24 cellular contexts compared by ENCODE assay signal in the genomic region with DNA sequence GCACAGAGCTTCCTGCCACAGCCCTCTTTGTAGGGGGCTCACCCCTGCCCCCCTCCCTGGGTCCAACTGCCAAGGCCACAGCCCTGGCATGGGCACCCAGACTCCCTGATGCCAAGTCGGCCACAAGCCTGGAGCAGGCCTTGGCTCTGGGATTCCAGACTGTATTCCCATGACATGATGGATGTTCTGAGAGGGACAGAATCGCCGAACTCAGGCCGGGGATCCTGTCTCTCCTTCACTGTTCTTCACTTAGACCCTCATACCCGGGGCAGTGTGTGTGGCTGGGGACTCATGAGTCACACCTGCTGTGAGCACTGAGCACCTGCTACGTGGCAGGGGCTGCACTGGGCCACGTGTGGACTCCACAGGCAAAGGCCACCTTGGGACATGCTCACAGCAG. TPM values are rescaled to one million over a fixed set of nuclear protein-coding genes. Genes with fewer than 3 reads are reported as not detected.
DNase-seq lines count a peak whose midpoint lies in the region; ATAC-seq, FAIRE-seq and TF ChIP-seq lines count a peak whose summit lies in the region.
"Had no signal": no experiment of that assay in that cellular context is flagged by ENCODE, and none has a peak within 500 bp of the region (broad histone marks: within the 10 kb centered on the region; RNA-seq: fewer than 3 reads in every experiment).

No MANE protein-coding gene starts in this region.

- no peak for FAIRE-seq in kidney (lab: Jason Lieb, UNC)
- FAIRE-seq: A204.1, D721Med, RCC 7860 had no signal

- no peak overlapping the region for H3K4me3 Mint-ChIP-seq in T-cell
- H3K4me3 Mint-ChIP-seq: GM23338 had no signal

- no peaks in the 10 kb centered on the region for H3K27me3 ChIP-seq in BLaER1 treated with 17β-estradiol and CSF1 and Interleukin-3, amounts not matched to agents 10 nM and 100 nM
- no peaks in the 10 kb centered on the region for H3K27me3 ChIP-seq in Loucy (ENCODE audit: insufficient read depth, low read length, poor library complexity, severe bottlenecking)
- H3K27me3 ChIP-seq in sigmoid colon = no peaks in the 10 kb centered on the region
- H3K27me3 ChIP-seq in heart right ventricle = peaks cover 0 to 5% (median 0%) of the 10 kb centered on the region in 7 donors
- H3K27me3 ChIP-seq: SJSA1 had no signal

- peak; percentile 55 for DNase-seq in kidney
- peak; percentile 46 for DNase-seq in sigmoid colon
- no peak for DNase-seq in heart right ventricle
- no peak for DNase-seq in ACHN
- no peak for DNase-seq in T-cell
- DNase-seq: EL, HCEC 1CT, KG1, NCI-H1105 treated with DMSO at 0.1 percent for 48 hours, NCI-H1694, NCI-H2081, NCI-H2171 treated with DMSO at 0.1 percent for 48 hours, NCI-H526 had no signal

- H3K4me1 ChIP-seq in BLaER1 treated with 17β-estradiol and CSF1 and Interleukin-3, amounts not matched to agents 10 nM and 100 nM = peaks cover 0 to 15% (median 13%) of the 10 kb centered on the region in 10 experiments; a peak in 17 of 20 replicates
- H3K4me1 ChIP-seq in Loucy (ENCODE audit: insufficient read depth, low read length, poor library complexity, severe bottlenecking) (peaks cover 6% of the 10 kb centered on the region), kidney (ENCODE audit: control insufficient read depth in 1 of 2, insufficient read depth in 1 of 2, low read depth in 1 of 2, low read length in 2 of 2) (no peaks in the 10 kb centered on the region), sigmoid colon (no peaks in the 10 kb centered on the region), heart right ventricle (no peaks in the 10 kb centered on the region)
- H3K4me1 ChIP-seq: SJSA1 had no signal

- TF ChIP-seq POLR2A in sigmoid colon (IDR thresholded peaks at IDR 0.05) = no peak

- H3K9me3 Mint-ChIP-seq in T-cell = peaks cover 0 to 6% (median 0%) of the 10 kb centered on the region in 3 donors

- H3K9me3 ChIP-seq in BLaER1 treated with 17β-estradiol and CSF1 and Interleukin-3, amounts not matched to agents 10 nM and 100 nM (replicated peaks in 1 of 11) = peaks cover 10 to 20% (median 14%) of the 10 kb centered on the region in 11 experiments
- H3K9me3 ChIP-seq in Loucy (ENCODE audit: insufficient read depth, low read depth, low read length) (no peaks in the 10 kb centered on the region), kidney (ENCODE audit: control insufficient read depth in 1 of 2, low read length in 2 of 2) (no peaks in the 10 kb centered on the region), sigmoid colon (peaks cover 0 to 4% (median 2%) of the 10 kb centered on the region in 4 donors), heart right ventricle (peaks cover 0 to 15% (median 0%) of the 10 kb centered on the region in 11 donors)
- H3K9me3 ChIP-seq: SJSA1 had no signal

- POLR2A ChIA-PET in T-cell (lab: Charles Lee) = no interaction called here

- no peak overlapping the region for H3K4me3 ChIP-seq in BLaER1 treated with 17β-estradiol and CSF1 and Interleukin-3, amounts not matched to agents 10 nM and 100 nM
- no peak overlapping the region for H3K4me3 ChIP-seq in Loucy (ENCODE audit: low read length, poor library complexity, severe bottlenecking)
- no peak overlapping the region for H3K4me3 ChIP-seq in kidney (ENCODE audit: low read length in 2 of 2)
- no peak overlapping the region for H3K4me3 ChIP-seq in sigmoid colon
- no peak overlapping the region for H3K4me3 ChIP-seq in heart right ventricle
- H3K4me3 ChIP-seq: GM23338, SJSA1 had no signal

- no peak for TF ChIP-seq EP300 in sigmoid colon (IDR thresholded peaks at IDR 0.05)

- no peaks in the 10 kb centered on the region for H3K79me2 ChIP-seq in Loucy (ENCODE audit: insufficient read depth, low read length)

- peaks cover 0 to 4% (median 0%) of the 10 kb centered on the region in 3 donors for H3K4me1 Mint-ChIP-seq in T-cell

- H3K27ac ChIP-seq in BLaER1 treated with 17β-estradiol and CSF1 and Interleukin-3, amounts not matched to agents 10 nM and 100 nM = no peak overlapping the region
- H3K27ac ChIP-seq in kidney (ENCODE audit: low read depth in 2 of 2, low read length in 2 of 2) (no peak overlapping the region), sigmoid colon (no peak overlapping the region), heart right ventricle (no peak overlapping the region)
- H3K27ac ChIP-seq: SJSA1 had no signal

- ATAC-seq in heart right ventricle (no peak), T-cell (replicated peaks in 1 of 4) (no peak)
- ATAC-seq: GM23338, Right ventricle myocardium inferior had no signal

- H3K36me3 Mint-ChIP-seq in T-cell = peaks cover 5% of the 10 kb centered on the region

- no peaks in the 10 kb centered on the region; a peak in 1 of 22 replicates for H3K36me3 ChIP-seq in BLaER1 treated with 17β-estradiol and CSF1 and Interleukin-3, amounts not matched to agents 10 nM and 100 nM
- no peaks in the 10 kb centered on the region for H3K36me3 ChIP-seq in Loucy (ENCODE audit: insufficient read depth, low read length)
- no peaks in the 10 kb centered on the region for H3K36me3 ChIP-seq in kidney (ENCODE audit: control insufficient read depth in 1 of 2, insufficient read depth in 2 of 2, low read length in 2 of 2)
- H3K36me3 ChIP-seq in sigmoid colon = no peaks in the 10 kb centered on the region
- H3K36me3 ChIP-seq in heart right ventricle = no peaks in the 10 kb centered on the region
- H3K36me3 ChIP-seq: SJSA1 had no signal

- no peak for TF ChIP-seq CTCF in Loucy (conservative IDR thresholded peaks at IDR 0.05; ENCODE audit: low read length)
- no peak for TF ChIP-seq CTCF in kidney (IDR thresholded peaks at IDR 0.05; ENCODE audit: borderline replicate concordance, extremely low read depth, insufficient read depth)
- no peak for TF ChIP-seq CTCF in sigmoid colon (IDR thresholded peaks at IDR 0.05)
- TF ChIP-seq CTCF in heart right ventricle (IDR thresholded peaks at IDR 0.05) = no peak

- no peak overlapping the region for H3K27ac Mint-ChIP-seq in T-cell
- H3K27ac Mint-ChIP-seq: GM23338 had no signal

- H3K4me2 ChIP-seq in BLaER1 treated with 17β-estradiol and CSF1 and Interleukin-3, amounts not matched to agents 10 nM and 100 nM = peak overlapping the region in 10 of 11 experiments; percentile 17 to 80 (median 60); a peak in 19 of 22 replicates
- H3K4me2 ChIP-seq in Loucy (ENCODE audit: low read depth, low read length, poor library complexity, severe bottlenecking) = peak overlapping the region; percentile 0
- H3K4me2 ChIP-seq: GM23338 had no signal

- no peaks in the 10 kb centered on the region for H3K9me2 ChIP-seq in Loucy (replicated peaks; ENCODE audit: low read depth, low read length)

- WGBS in sigmoid colon, 2 donors = 95 to 96% methylated on average over 7 of the region's 7 CpGs
- 92% methylated on average over 7 of the region's 7 CpGs for WGBS in heart right ventricle, 2 donors

- no peaks in the 10 kb centered on the region; a peak in 1 of 22 replicates for H4K20me1 ChIP-seq in BLaER1 treated with 17β-estradiol and CSF1 and Interleukin-3, amounts not matched to agents 10 nM and 100 nM
- H4K20me1 ChIP-seq in Loucy (ENCODE audit: insufficient read depth, low read length, poor library complexity, severe bottlenecking) = no peaks in the 10 kb centered on the region

- CTCF ChIA-PET in T-cell (lab: Charles Lee) = no interaction called here

- in situ Hi-C loops in ACHN (cut with HindIII; ENCODE audit: low pct_ligation_motif_present, low pct_unique_long_range_greater_than_20kb, low sequenced_read_pairs) = no loop called here

- no peaks in the 10 kb centered on the region for H3F3A ChIP-seq in Loucy (ENCODE audit: low read depth)

- peaks cover 0 to 6% of the 10 kb centered on the region in 2 donors for H3K27me3 Mint-ChIP-seq in T-cell

- intact Hi-C loops in kidney (cut with DNase I) = no loop called here
- intact Hi-C loops in sigmoid colon (cut with DNase I) = no loop called here
- intact Hi-C loops in heart right ventricle (cut with DNase I) = no loop called here

- H2AFZ ChIP-seq in Loucy (ENCODE audit: low read length) = no peak overlapping the region
- H2AFZ ChIP-seq: GM23338 had no signal

- H3K9ac ChIP-seq in BLaER1 treated with 17β-estradiol and CSF1 and Interleukin-3, amounts not matched to agents 10 nM and 100 nM = no peak overlapping the region
- H3K9ac ChIP-seq in Loucy (ENCODE audit: low read depth, low read length, poor library complexity, severe bottlenecking) (no peak overlapping the region), kidney (ENCODE audit: low read length in 2 of 2) (no peak overlapping the region)

RNA-seq across cellular contexts. Expression of a gene that starts 7.9 kb away (rescaled TPM):
- total RNA-seq in kidney = not detected
- not detected for polyA plus RNA-seq in kidney (ENCODE audit: insufficient read depth, low read depth, low replicate concordance)
- total RNA-seq in sigmoid colon = not detected
- not detected for polyA plus RNA-seq in sigmoid colon
- total RNA-seq in heart right ventricle = not detected
- not detected for polyA plus RNA-seq in heart right ventricle
- not detected for total RNA-seq in T-cell
- total RNA-seq: GM23338, OCI-LY7, Right ventricle myocardium inferior, SJSA1 had no signal
- polyA plus RNA-seq: BJ had no signal

RNA-seq across cellular contexts. Expression of a gene that starts 33.3 kb away (rescaled TPM):
- total RNA-seq in kidney (not detected), sigmoid colon (not detected), heart right ventricle (not detected), T-cell (not detected)
- polyA plus RNA-seq in kidney (ENCODE audit: insufficient read depth, low read depth, low replicate concordance) (15.9 TPM), sigmoid colon (under 1 TPM in 1 of 3 donors, not detected in 2; 0.15 TPM), heart right ventricle (under 1 TPM in 1 of 2 donors, not detected in 1; 0.04 TPM)
- total RNA-seq: GM23338, HT1080, OCI-LY7, Right ventricle myocardium inferior, SJSA1 had no signal
- polyA plus RNA-seq: BJ, GM23338 had no signal

Comparison
In these comparisons a context has a peak if more than half of its experiments do, and no peak if none do; other contexts are left out.
1. DNase-seq: peak in kidney (single experiment) and sigmoid colon (single experiment); none in heart right ventricle (0 of 2), ACHN (single experiment) and T-cell (0 of 34).